Comparison of ENCODE assay signal across 1 cellular context in the genomic region with DNA sequence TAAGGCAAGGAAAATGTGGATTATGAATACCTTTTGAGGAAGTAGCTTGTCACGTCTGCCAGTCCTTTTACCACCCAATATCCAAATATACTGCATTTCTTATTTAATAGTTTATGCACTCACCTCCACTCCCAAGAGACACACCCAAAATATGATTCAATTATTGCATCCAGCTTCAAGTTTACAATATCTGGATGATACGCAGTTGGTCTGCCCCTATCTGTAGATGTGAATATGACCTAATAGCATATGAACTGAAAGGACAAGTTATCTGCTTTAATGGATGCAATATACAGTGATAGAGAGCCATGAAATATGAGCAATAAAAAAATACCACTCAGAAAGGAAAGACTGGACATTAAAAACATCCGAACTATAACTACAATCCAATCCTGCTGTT.
TF ChIP-seq lines count a peak whose summit lies in the region.

No MANE protein-coding gene starts in this region.

TF ChIP-seq in GM23338, 12 proteins besides CTCF, POLR2A, EP300 and RAD21 (continued from another document):
- TF ChIP-seq ZNF462 (CRISPR knock-in tag; IDR thresholded peaks at IDR 0.05) (no peak), REST (IDR thresholded peaks at IDR 0.05; ENCODE audit: unreplicated experiment) (no peak), JUNB (IDR thresholded peaks at IDR 0.05; ENCODE audit: unreplicated experiment) (no peak), CREB1 (CRISPR knock-in tag; IDR thresholded peaks at IDR 0.05; ENCODE audit: low read depth) (no peak), EZH2 (IDR thresholded peaks at IDR 0.05; ENCODE audit: low read depth, unreplicated experiment) (no peak), ZNF331 (CRISPR knock-in tag; IDR thresholded peaks at IDR 0.05; ENCODE audit: low read depth) (no peak), POLR2AphosphoS5 (IDR thresholded peaks at IDR 0.05; ENCODE audit: low read depth) (no peak)
